In genomic region chr7:101803203-101804086, GRCh38 we compare ENCODE assay signal across 14 cellular contexts. TPM values are rescaled to one million over a fixed set of nuclear protein-coding genes. Genes with fewer than 3 reads are reported as not detected.
DNase-seq lines count a peak whose midpoint lies in the region; ATAC-seq and TF ChIP-seq lines count a peak whose summit lies in the region.
"Had no signal": no experiment of that assay in that cellular context is flagged by ENCODE, and none has a peak within 500 bp of the region (broad histone marks: within the 10 kb centered on the region; RNA-seq: fewer than 3 reads in every experiment).

No MANE protein-coding gene starts in this region.

- TF ChIP-seq CTCF in epithelial cell of esophagus (IDR thresholded peaks at IDR 0.05; ENCODE audit: insufficient read depth, low read depth, low read length, missing control alignments), result no peak

- no peak overlapping the region for H3K27ac ChIP-seq in HUES6 (ENCODE audit: low read depth, low read length)
- H3K27ac ChIP-seq: heart left ventricle, right atrium auricular region had no signal

- H3K4me3 Mint-ChIP-seq in activated T-cell treated with anti-CD3 and anti-CD28 coated beads, Interleukin-2, amount 50 U/mL, for 4 hours, result peak overlapping the region; percentile 25

- ATAC-seq in activated T-cell treated with anti-CD3 and anti-CD28 coated beads, Interleukin-2, amount 50 U/mL, for 4 hours, result peak in 1 of 2 donors; percentile 54
- no peak for ATAC-seq in HG03378 (IDR thresholded peaks at IDR 0.05; ENCODE audit: unreplicated experiment)
- ATAC-seq in HG03520 (IDR thresholded peaks at IDR 0.05; ENCODE audit: unreplicated experiment), result no peak
- ATAC-seq: heart left ventricle had no signal

- peaks cover 18% of the 10 kb centered on the region for H3K27me3 ChIP-seq in HUES6 (ENCODE audit: control insufficient read depth, insufficient read depth, low read length)
- H3K27me3 ChIP-seq: right atrium auricular region had no signal

- H3K4me3 ChIP-seq in HUES6 (ENCODE audit: low read depth, low read length), result peak overlapping the region; percentile 37
- no peak overlapping the region for H3K4me3 ChIP-seq in epithelial cell of esophagus (ENCODE audit: low read length)
- H3K4me3 ChIP-seq: heart left ventricle, right atrium auricular region had no signal

- no peak for DNase-seq in activated T-cell treated with anti-CD3 and anti-CD28 coated beads, Interleukin-2, amount 50 U/mL, for 4 hours
- DNase-seq in activated T-cell treated with anti-CD3 and anti-CD28 coated beads for 4 hours (no peak), epithelial cell of esophagus (ENCODE audit: low read depth) (peak; percentile 36), posterior vena cava (ENCODE audit: low spot score) (peak; percentile 62)
- no peak for DNase-seq in activated CD8-positive, alpha-beta memory T cell treated with anti-CD3 and anti-CD28 coated beads, Interleukin-2, amount 50 U/mL, for 4 hours
- DNase-seq: GF-D8, heart left ventricle, kidney, NCI-H1930, SHP77 treated with DMSO at 0.1 percent for 48 hours had no signal

- peaks cover 17% of the 10 kb centered on the region for H3K4me1 Mint-ChIP-seq in activated T-cell treated with anti-CD3 and anti-CD28 coated beads, Interleukin-2, amount 50 U/mL, for 4 hours (ENCODE audit: low read depth)

- intact Hi-C loops in posterior vena cava (cut with DNase I), result no loop called here

- H3K36me3 Mint-ChIP-seq in activated T-cell treated with anti-CD3 and anti-CD28 coated beads, Interleukin-2, amount 50 U/mL, for 4 hours (ENCODE audit: insufficient read depth), result no peaks in the 10 kb centered on the region

- H3K4me1 ChIP-seq in HUES6 (ENCODE audit: control insufficient read depth, insufficient read depth, low read length), result peaks cover 22% of the 10 kb centered on the region
- H3K4me1 ChIP-seq: right atrium auricular region had no signal

- H3K9me3 Mint-ChIP-seq in activated T-cell treated with anti-CD3 and anti-CD28 coated beads, Interleukin-2, amount 50 U/mL, for 4 hours, result no peaks in the 10 kb centered on the region

- no peaks in the 10 kb centered on the region for H3K9me3 ChIP-seq in HUES6 (ENCODE audit: control insufficient read depth, insufficient read depth, low read depth, low read length)
- H3K9me3 ChIP-seq: heart left ventricle, right atrium auricular region had no signal

- no peaks in the 10 kb centered on the region for H3K36me3 ChIP-seq in HUES6 (ENCODE audit: control insufficient read depth, insufficient read depth, low read length)
- H3K36me3 ChIP-seq: heart left ventricle, right atrium auricular region had no signal

- H3K27me3 Mint-ChIP-seq in activated T-cell treated with anti-CD3 and anti-CD28 coated beads, Interleukin-2, amount 50 U/mL, for 4 hours (ENCODE audit: low read depth), result peaks cover 10% of the 10 kb centered on the region

- H3K9ac ChIP-seq in HUES6 (ENCODE audit: low read length), result peak overlapping the region; percentile 39

RNA-seq across cellular contexts. Expression of gene CUX1, which starts 14.0 kb away (rescaled TPM):
- total RNA-seq in activated T-cell treated with anti-CD3 and anti-CD28 coated beads, Interleukin-2, amount 50 U/mL, for 4 hours, result 10 to 100 TPM; 18.6 to 21.6 (median 20.7) TPM
- 100 to 1,000 TPM in 1 of 2 donors, 10 to 100 TPM in 1; 87.6 to 120 TPM for total RNA-seq in posterior vena cava

Comparison
In these comparisons a context has a peak if more than half of its experiments do, and no peak if none do; other contexts are left out.
1. DNase-seq: peak in epithelial cell of esophagus (single experiment) and posterior vena cava (single experiment); none in activated T-cell treated with anti-CD3 and anti-CD28 coated beads, Interleukin-2, amount 50 U/mL, for 4 hours (single experiment), activated T-cell treated with anti-CD3 and anti-CD28 coated beads for 4 hours (single experiment) and activated CD8-positive, alpha-beta memory T cell treated with anti-CD3 and anti-CD28 coated beads, Interleukin-2, amount 50 U/mL, for 4 hours (single experiment).